1 cellular context compared by ENCODE assay signal in the genomic region with DNA sequence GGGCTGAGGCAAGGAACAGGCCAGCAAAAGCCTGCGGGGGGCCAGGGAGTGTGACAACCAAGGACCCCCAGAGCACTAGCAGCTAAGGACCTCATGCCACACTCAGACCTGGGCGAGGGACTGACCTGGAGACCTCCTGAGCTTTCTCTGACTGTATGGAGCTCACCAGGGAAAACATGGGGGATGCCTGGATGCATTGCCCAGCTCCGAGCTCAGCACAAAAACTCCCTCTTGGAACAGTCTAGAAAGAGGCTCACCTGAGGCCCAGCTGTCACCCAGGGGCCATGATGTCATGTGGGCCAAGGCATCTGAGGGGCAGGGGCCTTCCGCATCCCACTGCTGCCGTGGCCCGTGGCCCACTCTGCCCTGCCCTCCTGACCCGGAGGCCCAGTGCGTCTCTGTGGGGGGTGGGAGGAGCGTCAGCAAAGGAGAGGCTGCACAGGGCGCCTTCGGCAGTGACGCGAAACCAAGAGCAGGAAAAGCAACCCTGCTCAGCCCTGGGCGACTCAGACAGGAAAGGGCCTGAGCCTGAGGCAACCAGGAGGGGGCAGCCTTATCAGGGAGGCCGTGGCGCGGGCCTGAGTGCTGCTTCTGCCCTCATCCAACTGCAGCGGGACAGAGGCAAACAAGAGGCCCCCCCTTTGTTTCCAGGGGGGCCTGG.
TF ChIP-seq lines count a peak whose summit lies in the region.

No MANE protein-coding gene starts in this region.

TF ChIP-seq in H1, 55 proteins besides CTCF, POLR2A, EP300 and RAD21:
- TF ChIP-seq BACH1 (IDR thresholded peaks at IDR 0.05; ENCODE audit: low read length) = no peak
- TF ChIP-seq, protein P1, sequence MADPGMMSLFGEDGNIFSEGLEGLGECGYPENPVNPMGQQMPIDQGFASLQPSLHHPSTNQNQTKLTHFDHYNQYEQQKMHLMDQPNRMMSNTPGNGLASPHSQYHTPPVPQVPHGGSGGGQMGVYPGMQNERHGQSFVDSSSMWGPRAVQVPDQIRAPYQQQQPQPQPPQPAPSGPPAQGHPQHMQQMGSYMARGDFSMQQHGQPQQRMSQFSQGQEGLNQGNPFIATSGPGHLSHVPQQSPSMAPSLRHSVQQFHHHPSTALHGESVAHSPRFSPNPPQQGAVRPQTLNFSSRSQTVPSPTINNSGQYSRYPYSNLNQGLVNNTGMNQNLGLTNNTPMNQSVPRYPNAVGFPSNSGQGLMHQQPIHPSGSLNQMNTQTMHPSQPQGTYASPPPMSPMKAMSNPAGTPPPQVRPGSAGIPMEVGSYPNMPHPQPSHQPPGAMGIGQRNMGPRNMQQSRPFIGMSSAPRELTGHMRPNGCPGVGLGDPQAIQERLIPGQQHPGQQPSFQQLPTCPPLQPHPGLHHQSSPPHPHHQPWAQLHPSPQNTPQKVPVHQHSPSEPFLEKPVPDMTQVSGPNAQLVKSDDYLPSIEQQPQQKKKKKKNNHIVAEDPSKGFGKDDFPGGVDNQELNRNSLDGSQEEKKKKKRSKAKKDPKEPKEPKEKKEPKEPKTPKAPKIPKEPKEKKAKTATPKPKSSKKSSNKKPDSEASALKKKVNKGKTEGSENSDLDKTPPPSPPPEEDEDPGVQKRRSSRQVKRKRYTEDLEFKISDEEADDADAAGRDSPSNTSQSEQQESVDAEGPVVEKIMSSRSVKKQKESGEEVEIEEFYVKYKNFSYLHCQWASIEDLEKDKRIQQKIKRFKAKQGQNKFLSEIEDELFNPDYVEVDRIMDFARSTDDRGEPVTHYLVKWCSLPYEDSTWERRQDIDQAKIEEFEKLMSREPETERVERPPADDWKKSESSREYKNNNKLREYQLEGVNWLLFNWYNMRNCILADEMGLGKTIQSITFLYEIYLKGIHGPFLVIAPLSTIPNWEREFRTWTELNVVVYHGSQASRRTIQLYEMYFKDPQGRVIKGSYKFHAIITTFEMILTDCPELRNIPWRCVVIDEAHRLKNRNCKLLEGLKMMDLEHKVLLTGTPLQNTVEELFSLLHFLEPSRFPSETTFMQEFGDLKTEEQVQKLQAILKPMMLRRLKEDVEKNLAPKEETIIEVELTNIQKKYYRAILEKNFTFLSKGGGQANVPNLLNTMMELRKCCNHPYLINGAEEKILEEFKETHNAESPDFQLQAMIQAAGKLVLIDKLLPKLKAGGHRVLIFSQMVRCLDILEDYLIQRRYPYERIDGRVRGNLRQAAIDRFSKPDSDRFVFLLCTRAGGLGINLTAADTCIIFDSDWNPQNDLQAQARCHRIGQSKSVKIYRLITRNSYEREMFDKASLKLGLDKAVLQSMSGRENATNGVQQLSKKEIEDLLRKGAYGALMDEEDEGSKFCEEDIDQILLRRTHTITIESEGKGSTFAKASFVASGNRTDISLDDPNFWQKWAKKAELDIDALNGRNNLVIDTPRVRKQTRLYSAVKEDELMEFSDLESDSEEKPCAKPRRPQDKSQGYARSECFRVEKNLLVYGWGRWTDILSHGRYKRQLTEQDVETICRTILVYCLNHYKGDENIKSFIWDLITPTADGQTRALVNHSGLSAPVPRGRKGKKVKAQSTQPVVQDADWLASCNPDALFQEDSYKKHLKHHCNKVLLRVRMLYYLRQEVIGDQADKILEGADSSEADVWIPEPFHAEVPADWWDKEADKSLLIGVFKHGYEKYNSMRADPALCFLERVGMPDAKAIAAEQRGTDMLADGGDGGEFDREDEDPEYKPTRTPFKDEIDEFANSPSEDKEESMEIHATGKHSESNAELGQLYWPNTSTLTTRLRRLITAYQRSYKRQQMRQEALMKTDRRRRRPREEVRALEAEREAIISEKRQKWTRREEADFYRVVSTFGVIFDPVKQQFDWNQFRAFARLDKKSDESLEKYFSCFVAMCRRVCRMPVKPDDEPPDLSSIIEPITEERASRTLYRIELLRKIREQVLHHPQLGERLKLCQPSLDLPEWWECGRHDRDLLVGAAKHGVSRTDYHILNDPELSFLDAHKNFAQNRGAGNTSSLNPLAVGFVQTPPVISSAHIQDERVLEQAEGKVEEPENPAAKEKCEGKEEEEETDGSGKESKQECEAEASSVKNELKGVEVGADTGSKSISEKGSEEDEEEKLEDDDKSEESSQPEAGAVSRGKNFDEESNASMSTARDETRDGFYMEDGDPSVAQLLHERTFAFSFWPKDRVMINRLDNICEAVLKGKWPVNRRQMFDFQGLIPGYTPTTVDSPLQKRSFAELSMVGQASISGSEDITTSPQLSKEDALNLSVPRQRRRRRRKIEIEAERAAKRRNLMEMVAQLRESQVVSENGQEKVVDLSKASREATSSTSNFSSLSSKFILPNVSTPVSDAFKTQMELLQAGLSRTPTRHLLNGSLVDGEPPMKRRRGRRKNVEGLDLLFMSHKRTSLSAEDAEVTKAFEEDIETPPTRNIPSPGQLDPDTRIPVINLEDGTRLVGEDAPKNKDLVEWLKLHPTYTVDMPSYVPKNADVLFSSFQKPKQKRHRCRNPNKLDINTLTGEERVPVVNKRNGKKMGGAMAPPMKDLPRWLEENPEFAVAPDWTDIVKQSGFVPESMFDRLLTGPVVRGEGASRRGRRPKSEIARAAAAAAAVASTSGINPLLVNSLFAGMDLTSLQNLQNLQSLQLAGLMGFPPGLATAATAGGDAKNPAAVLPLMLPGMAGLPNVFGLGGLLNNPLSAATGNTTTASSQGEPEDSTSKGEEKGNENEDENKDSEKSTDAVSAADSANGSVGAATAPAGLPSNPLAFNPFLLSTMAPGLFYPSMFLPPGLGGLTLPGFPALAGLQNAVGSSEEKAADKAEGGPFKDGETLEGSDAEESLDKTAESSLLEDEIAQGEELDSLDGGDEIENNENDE (IDR thresholded peaks at IDR 0.05; ENCODE audit: insufficient replicate concordance, low read length) = no peak
- no peak for TF ChIP-seq MAFK (IDR thresholded peaks at IDR 0.05; ENCODE audit: low read depth, low read length)
- TF ChIP-seq TCF12 (IDR thresholded peaks at IDR 0.05; ENCODE audit: low read depth, low read length) = no peak
- TF ChIP-seq GABPA (IDR thresholded peaks at IDR 0.05; ENCODE audit: borderline replicate concordance, insufficient read depth, low read length) = no peak
- no peak for TF ChIP-seq RFX5 (IDR thresholded peaks at IDR 0.05; ENCODE audit: borderline replicate concordance, low read depth, low read length)
- TF ChIP-seq JUN (IDR thresholded peaks at IDR 0.05; ENCODE audit: low read depth, low read length) = no peak
- TF ChIP-seq SUZ12 (IDR thresholded peaks at IDR 0.05; ENCODE audit: low read length) = no peak
- no peak for TF ChIP-seq POLR2AphosphoS5 (IDR thresholded peaks at IDR 0.05; ENCODE audit: low read depth, low read length)
- no peak for TF ChIP-seq BCL11A (IDR thresholded peaks at IDR 0.05; ENCODE audit: low read depth in 2 of 2, low read length in 2 of 2)
- no peak for TF ChIP-seq NANOG (IDR thresholded peaks at IDR 0.05; ENCODE audit: insufficient read depth, low read depth, low read length, poor library complexity, severe bottlenecking)
- no peak for TF ChIP-seq KDM5A (IDR thresholded peaks at IDR 0.05; ENCODE audit: low read length)
- TF ChIP-seq SIN3A (conservative IDR thresholded peaks at IDR 0.05 in 1 of 2, IDR thresholded peaks at IDR 0.05 in 1 of 2; ENCODE audit: low read depth in 1 of 2, low read length in 2 of 2) = no peak
- no peak for TF ChIP-seq RXRA (IDR thresholded peaks at IDR 0.05; ENCODE audit: insufficient read depth, low read depth, low read length)
- TF ChIP-seq EZH2 (IDR thresholded peaks at IDR 0.05; ENCODE audit: low read depth, low read length, severe bottlenecking) = no peak
- TF ChIP-seq SP2 (IDR thresholded peaks at IDR 0.05; ENCODE audit: low read length) = no peak
- no peak for TF ChIP-seq CBX5 (IDR thresholded peaks at IDR 0.05; ENCODE audit: low read depth, low read length)
TF ChIP-seq in H1: peak in this region for 0.
